In the genomic region with DNA sequence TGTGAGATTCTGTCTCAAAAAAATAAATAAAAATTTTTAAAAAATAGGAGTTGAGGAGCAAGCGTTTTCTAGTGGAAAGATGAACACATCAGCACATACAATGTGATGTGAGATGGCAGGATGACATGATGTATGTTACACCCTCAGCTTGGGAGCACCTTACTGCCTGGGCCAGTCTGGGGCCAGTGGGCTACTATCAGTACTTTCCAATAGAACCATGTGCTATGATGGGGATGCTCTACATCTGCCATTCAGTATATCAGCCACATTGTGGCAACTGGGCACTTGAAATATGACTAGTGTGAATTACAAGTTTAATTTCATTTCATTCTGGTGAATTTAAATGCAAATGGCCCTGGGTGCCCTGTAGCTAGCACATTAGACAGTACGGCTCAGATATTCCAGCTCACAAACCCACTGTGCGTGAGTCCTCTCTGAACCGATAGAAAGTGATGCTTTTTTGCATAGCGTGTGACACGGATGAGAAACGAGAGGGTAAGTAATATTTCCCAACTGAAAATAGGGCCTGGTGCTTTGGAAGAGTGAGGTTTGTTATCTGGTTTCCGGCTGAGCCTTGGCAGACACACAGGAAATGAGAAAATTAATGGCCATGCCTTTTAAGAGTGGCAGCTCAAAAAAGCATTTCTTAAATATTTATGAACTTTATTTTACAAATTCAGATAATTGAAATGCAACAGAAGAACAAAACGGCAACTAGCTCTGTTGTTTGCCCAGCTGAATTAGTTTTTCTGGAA, we compare ENCODE assay signal across 8 cellular contexts.
DNase-seq lines count a peak whose midpoint lies in the region; ATAC-seq and TF ChIP-seq lines count a peak whose summit lies in the region.

No MANE protein-coding gene starts in this region.

- POLR2A ChIA-PET in activated CD4-positive, alpha-beta T cell treated with anti-CD3 and anti-CD28 coated beads for 36 hours (lab: Charles Lee): interaction anchor here (0.6 kb wide), 1 partner anchor 1234 kb away, joined by 3 read pairs; no protein-coding TSS in a partner anchor

- CTCF ChIA-PET in activated CD4-positive, alpha-beta T cell treated with anti-CD3 and anti-CD28 coated beads for 36 hours (lab: Charles Lee): interaction anchor here (0.6 to 1.1 kb wide), 4 partner anchors 9 to 591 kb away, joined by 3 to 4 read pairs (median 4); no protein-coding TSS in a partner anchor

- peak overlapping the region in 2 of 4 donors; percentile 12 to 27 for H3K27ac ChIP-seq in gastrocnemius medialis

- peak overlapping the region; percentile 75 for H3K27ac Mint-ChIP-seq in activated CD4-positive, alpha-beta T cell treated with anti-CD3 and anti-CD28 coated beads for 36 hours
- peak overlapping the region; percentile 56 for H3K27ac Mint-ChIP-seq in T-helper 2 cell treated with Interferon-gamma antibody and Interleukin-4, amounts not matched to agents 5 μg/mL and 100 μg/mL, for 36 hours
- H3K27ac Mint-ChIP-seq in immature natural killer cell (peak overlapping the region; percentile 71 to 89 (median 83)), HFFc6 (no peak overlapping the region; the same call in 1 of the 2 replicates)

- H3K27me3 ChIP-seq in gastrocnemius medialis: no peaks in the 10 kb centered on the region

- H3K27me3 Mint-ChIP-seq in activated CD4-positive, alpha-beta T cell treated with anti-CD3 and anti-CD28 coated beads for 36 hours: no peaks in the 10 kb centered on the region
- H3K27me3 Mint-ChIP-seq in T-helper 2 cell treated with Interferon-gamma antibody and Interleukin-4, amounts not matched to agents 5 μg/mL and 100 μg/mL, for 36 hours (ENCODE audit: low read depth): no peaks in the 10 kb centered on the region
- H3K27me3 Mint-ChIP-seq in immature natural killer cell (ENCODE audit: low read depth in 3 of 3) (peaks cover 0 to 4% (median 2%) of the 10 kb centered on the region in 3 donors), HFFc6 (ENCODE audit: insufficient read depth) (peaks cover 4% of the 10 kb centered on the region; the same call in 1 of the 2 replicates)

- TF ChIP-seq POLR2A in gastrocnemius medialis (IDR thresholded peaks at IDR 0.05): no peak

- intact Hi-C loops in activated CD4-positive, alpha-beta T cell treated with anti-CD3 and anti-CD28 coated beads for 36 hours (cut with DNase I, micrococcal nuclease): loop anchor here in 1 of 2 experiments (1.0 kb wide), 1 partner anchor 30 kb away; no protein-coding TSS in a partner anchor
- intact Hi-C loops in gastrocnemius medialis (cut with DNase I; ENCODE audit: low total_unique reads): no loop called here

- no peaks in the 10 kb centered on the region for H3K9me3 Mint-ChIP-seq in activated CD4-positive, alpha-beta T cell treated with anti-CD3 and anti-CD28 coated beads for 36 hours (ENCODE audit: low read depth)
- H3K9me3 Mint-ChIP-seq in T-helper 2 cell treated with Interferon-gamma antibody and Interleukin-4, amounts not matched to agents 5 μg/mL and 100 μg/mL, for 36 hours: no peaks in the 10 kb centered on the region
- no peaks in the 10 kb centered on the region for H3K9me3 Mint-ChIP-seq in immature natural killer cell
- no peaks in the 10 kb centered on the region for H3K9me3 Mint-ChIP-seq in HFFc6

- peaks cover 0 to 17% of the 10 kb centered on the region in 2 donors for H3K36me3 ChIP-seq in gastrocnemius medialis

- peaks cover 42% of the 10 kb centered on the region for H3K4me1 Mint-ChIP-seq in activated CD4-positive, alpha-beta T cell treated with anti-CD3 and anti-CD28 coated beads for 36 hours
- H3K4me1 Mint-ChIP-seq in T-helper 2 cell treated with Interferon-gamma antibody and Interleukin-4, amounts not matched to agents 5 μg/mL and 100 μg/mL, for 36 hours (ENCODE audit: low read depth): peaks cover 32% of the 10 kb centered on the region
- H3K4me1 Mint-ChIP-seq in immature natural killer cell (peaks cover 42% of the 10 kb centered on the region in 2 donors), HFFc6 (ENCODE audit: low read depth) (no peaks in the 10 kb centered on the region)

- H3K4me1 ChIP-seq in gastrocnemius medialis: peaks cover 12 to 18% of the 10 kb centered on the region in 2 donors

- peaks cover 26% of the 10 kb centered on the region for H3K36me3 Mint-ChIP-seq in activated CD4-positive, alpha-beta T cell treated with anti-CD3 and anti-CD28 coated beads for 36 hours (ENCODE audit: low read depth)
- peaks cover 11% of the 10 kb centered on the region for H3K36me3 Mint-ChIP-seq in T-helper 2 cell treated with Interferon-gamma antibody and Interleukin-4, amounts not matched to agents 5 μg/mL and 100 μg/mL, for 36 hours (ENCODE audit: low read depth)
- H3K36me3 Mint-ChIP-seq in immature natural killer cell (peaks cover 3 to 16% (median 11%) of the 10 kb centered on the region in 3 donors), HFFc6 (ENCODE audit: low read depth) (peaks cover 5% of the 10 kb centered on the region; the same call in 1 of the 2 replicates)

- ATAC-seq in activated CD4-positive, alpha-beta T cell treated with anti-CD3 and anti-CD28 coated beads for 36 hours: peak; percentile 87
- ATAC-seq in HG03103 (IDR thresholded peaks at IDR 0.05; ENCODE audit: low read depth, unreplicated experiment): peak; percentile 53
- ATAC-seq in gastrocnemius medialis: no peak

- H3K9me3 ChIP-seq in gastrocnemius medialis: no peaks in the 10 kb centered on the region

- H3K4me3 ChIP-seq in gastrocnemius medialis: no peak overlapping the region

- in situ Hi-C loops in gastrocnemius medialis (cut with MboI; ENCODE audit: low sequenced_read_pairs in 4 of 4): no loop called here

- TF ChIP-seq CTCF in gastrocnemius medialis (IDR thresholded peaks at IDR 0.05 in 4 of 5, conservative IDR thresholded peaks at IDR 0.05 in 1 of 5): no peak
- TF ChIP-seq CTCF in HFFc6 (IDR thresholded peaks at IDR 0.05): no peak

- H3K4me3 Mint-ChIP-seq in activated CD4-positive, alpha-beta T cell treated with anti-CD3 and anti-CD28 coated beads for 36 hours: no peak overlapping the region
- H3K4me3 Mint-ChIP-seq in T-helper 2 cell treated with Interferon-gamma antibody and Interleukin-4, amounts not matched to agents 5 μg/mL and 100 μg/mL, for 36 hours: peak overlapping the region; percentile 58
- H3K4me3 Mint-ChIP-seq in immature natural killer cell (peak overlapping the region; percentile 33 to 87 (median 65)), HFFc6 (no peak overlapping the region)

- peak; percentile 53 for DNase-seq in activated CD4-positive, alpha-beta T cell treated with anti-CD3 and anti-CD28 coated beads for 36 hours
- no peak for DNase-seq in activated CD4-positive, alpha-beta T cell treated with anti-CD3 and anti-CD28 coated beads for 1 hour
- peak; percentile 62 for DNase-seq in T-helper 2 cell treated with Interferon-gamma antibody and Interleukin-4, amounts not matched to agents 5 μg/mL and 100 μg/mL, for 36 hours (ENCODE audit: low spot score)
- DNase-seq in immature natural killer cell (peak; percentile 14 to 25 (median 19)), NK-92 (lab: John Stamatoyannopoulos, UW; ENCODE audit: unreplicated experiment) (no peak), gastrocnemius medialis (no peak), HFFc6 (no peak)

Comparison
In these comparisons a context has a peak if more than half of its experiments do, and no peak if none do; other contexts are left out.
1. DNase-seq: peak in activated CD4-positive, alpha-beta T cell treated with anti-CD3 and anti-CD28 coated beads for 36 hours (single experiment), T-helper 2 cell treated with Interferon-gamma antibody and Interleukin-4, amounts not matched to agents 5 μg/mL and 100 μg/mL, for 36 hours (single experiment) and immature natural killer cell (3 of 3); none in activated CD4-positive, alpha-beta T cell treated with anti-CD3 and anti-CD28 coated beads for 1 hour (single experiment), NK-92 (single experiment), gastrocnemius medialis (0 of 2) and HFFc6 (single experiment).
2. ATAC-seq: peak in activated CD4-positive, alpha-beta T cell treated with anti-CD3 and anti-CD28 coated beads for 36 hours (single experiment) and HG03103 (single experiment); none in gastrocnemius medialis (0 of 2).
3. H3K4me3 Mint-ChIP-seq: peak in T-helper 2 cell treated with Interferon-gamma antibody and Interleukin-4, amounts not matched to agents 5 μg/mL and 100 μg/mL, for 36 hours (single experiment) and immature natural killer cell (5 of 5); none in activated CD4-positive, alpha-beta T cell treated with anti-CD3 and anti-CD28 coated beads for 36 hours (single experiment) and HFFc6 (single experiment).